In the genomic region with DNA sequence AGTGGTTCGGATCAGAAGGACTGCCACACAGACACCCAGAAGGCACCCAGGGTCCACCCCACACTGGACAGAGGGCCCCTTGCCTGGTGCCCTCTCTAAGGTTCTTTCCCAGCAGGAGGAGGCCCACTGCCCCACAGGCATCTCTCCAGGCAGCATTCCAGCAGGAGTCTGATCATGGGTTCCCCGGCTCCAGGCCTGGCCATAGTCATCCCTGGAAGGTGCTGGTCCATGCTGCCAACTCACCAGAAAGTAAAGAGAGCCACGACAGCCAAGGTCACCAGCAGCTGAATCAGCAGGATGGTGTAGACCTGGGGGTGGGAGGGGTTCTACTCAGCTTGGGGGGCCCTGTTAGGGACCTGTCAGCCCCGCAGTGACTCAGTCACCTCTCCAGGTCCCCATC, we compare ENCODE assay signal across 25 cellular contexts. TPM values are rescaled to one million over a fixed set of nuclear protein-coding genes. Genes with fewer than 3 reads are reported as not detected.
"Had no signal": no experiment of that assay in that cellular context is flagged by ENCODE, and none has a peak within 500 bp of the region (broad histone marks: within the 10 kb centered on the region; RNA-seq: fewer than 3 reads in every experiment).

No MANE protein-coding gene starts in this region.

- H3K36me3 ChIP-seq: breast epithelium, esophagus squamous epithelium, gastroesophageal sphincter, pancreas, stomach, suprapubic skin, tibial nerve had no signal

- H3K4me3 ChIP-seq: breast epithelium, coronary artery, esophagus squamous epithelium, gastroesophageal sphincter, pancreas, skin epidermis, stomach, suprapubic skin, tibial nerve had no signal

- H3K9me3 ChIP-seq: breast epithelium, esophagus squamous epithelium, gastroesophageal sphincter, pancreas, stomach, suprapubic skin, tibial nerve had no signal

- H3K4me1 ChIP-seq: gastroesophageal sphincter, pancreas had no signal

- H3K27ac ChIP-seq: coronary artery, gastroesophageal sphincter, pancreas, stomach, suprapubic skin, tibial nerve had no signal

- DNase-seq: activated CD4-positive, alpha-beta T cell treated with anti-CD3 and anti-CD28 coated beads for 1 hour; activated CD4-positive, alpha-beta T cell treated with anti-CD3 and anti-CD28 coated beads, Interleukin-2, amount 50 U/mL, for 1 hour; activated CD8-positive, alpha-beta T cell treated with anti-CD3 and anti-CD28 coated beads, Interleukin-2, amount 10 ng/mL, durations not matched to agents 7 days and 5 days; activated gamma-delta T cell; esophagus squamous epithelium; head of caudate nucleus; hypothalamus; left colon; mesenchymal stem cell; pancreas; right cardiac atrium; stimulated activated CD4-positive, alpha-beta T cell treated with anti-CD3 and anti-CD28 coated beads, Interleukin-1b, Interleukin-23, amount 100 ng/mL, for 48 hours; stomach had no signal

- H3K27me3 ChIP-seq: breast epithelium, pancreas, suprapubic skin, tibial nerve had no signal

RNA-seq across cellular contexts. Expression of a gene that starts 6.4 kb away (rescaled TPM):
- total RNA-seq: mononuclear cell, pulmonary artery endothelial cell had no signal

RNA-seq across cellular contexts. Expression of a gene that starts 53.3 kb away (rescaled TPM):
- total RNA-seq: activated CD8-positive, alpha-beta T cell treated with anti-CD3 and anti-CD28 coated beads, Interleukin-2, amount 10 ng/mL, durations not matched to agents 7 days and 5 days; activated T-helper 1 cell treated with anti-CD3 and anti-CD28 coated beads, Interleukin-12 subunit alpha, Interleukin-12 subunit beta, Interleukin-2, Interleukin-4 antibody, amounts not matched to agents 30 ng/mL and 10 ng/mL and 1 ng/mL, durations not matched to agents 14 hours and 24 hours and 36 hours; astrocyte; breast epithelium; esophagus squamous epithelium; left colon; mononuclear cell; myocyte; pulmonary artery endothelial cell; tibial nerve; urinary bladder had no signal
